ENCODE assay signal across 8 cellular contexts in the genomic region with DNA sequence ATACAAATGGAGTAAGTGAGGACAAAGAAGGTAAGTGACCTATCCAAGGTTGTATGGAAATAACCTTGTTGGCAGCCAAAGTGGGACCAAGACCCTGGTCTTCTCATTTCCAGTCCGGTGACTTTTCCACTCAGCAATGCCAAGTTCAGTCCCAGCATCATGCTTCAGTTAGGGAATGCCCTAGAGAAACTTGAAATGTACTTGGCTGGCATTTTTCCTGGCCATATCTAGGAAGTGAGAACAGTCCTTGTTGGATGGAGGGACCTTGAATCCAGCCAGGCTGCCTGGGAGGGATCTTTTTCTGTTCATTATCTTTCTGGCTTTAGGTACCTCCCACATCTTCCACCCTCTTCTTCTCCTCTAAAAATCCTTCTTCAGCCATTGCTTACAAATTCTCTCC.
"Had no signal": no experiment of that assay in that cellular context is flagged by ENCODE, and none has a peak within 500 bp of the region (broad histone marks: within the 10 kb centered on the region; RNA-seq: fewer than 3 reads in every experiment).

No MANE protein-coding gene starts in this region.

- H2AFZ ChIP-seq: GM23248 had no signal

- H3K27ac ChIP-seq: GM23248 had no signal

- H3K9ac ChIP-seq: GM23248 had no signal

- DNase-seq: GM23248, GOT3, H7, HFFc6, IMR-90 had no signal

- H3K4me1 ChIP-seq: HAP-1 had no signal

- H3K27ac Mint-ChIP-seq: HFFc6 had no signal

- H3K9me3 ChIP-seq: HAP-1 had no signal

- H3K4me3 Mint-ChIP-seq: HFFc6 had no signal

- H3K36me3 ChIP-seq: HAP-1 had no signal

- H3K4me3 ChIP-seq: GM23248, HAP-1, K562 had no signal

- ATAC-seq: HCT116, K562 had no signal

- H3K9me3 Mint-ChIP-seq: HFFc6 had no signal
